In genomic region chr1:63356234-63356633, GRCh38 we compare ENCODE assay signal across 13 cellular contexts. TPM values are rescaled to one million over a fixed set of nuclear protein-coding genes. Genes with fewer than 3 reads are reported as not detected.
"Had no signal": no experiment of that assay in that cellular context is flagged by ENCODE, and none has a peak within 500 bp of the region (broad histone marks: within the 10 kb centered on the region; RNA-seq: fewer than 3 reads in every experiment).

No MANE protein-coding gene starts in this region.

RNA-seq across cellular contexts. Expression of gene FOXD3, which starts 33.9 kb away (rescaled TPM):
- total RNA-seq: activated B cell treated with CpG ODN at 0.5 μM for 24 hours; activated CD4-positive, alpha-beta memory T cell treated with anti-CD3 and anti-CD28 coated beads for 36 hours; activated CD4-positive, alpha-beta memory T cell treated with anti-CD3 and anti-CD28 coated beads, Interleukin-2, amount 10 ng/mL, durations not matched to agents 7 days and 5 days; activated CD4-positive, alpha-beta T cell treated with anti-CD3 and anti-CD28 coated beads for 36 hours; activated CD4-positive, alpha-beta T cell treated with anti-CD3 and anti-CD28 coated beads, Interleukin-2, amount 10 ng/mL, durations not matched to agents 24 days and 14 days; activated CD4-positive, alpha-beta T cell treated with anti-CD3 and anti-CD28 coated beads, Interleukin-2, amount 10 ng/mL, durations not matched to agents 7 days and 5 days; activated CD8-positive, alpha-beta memory T cell treated with anti-CD3 and anti-CD28 coated beads for 36 hours; activated CD8-positive, alpha-beta memory T cell treated with anti-CD3 and anti-CD28 coated beads, Interleukin-2, amount 10 ng/mL, durations not matched to agents 7 days and 5 days; activated CD8-positive, alpha-beta T cell treated with anti-CD3 and anti-CD28 coated beads for 36 hours; activated CD8-positive, alpha-beta T cell treated with anti-CD3 and anti-CD28 coated beads, Interleukin-2, amount 10 ng/mL, durations not matched to agents 7 days and 5 days; T-helper 1 cell treated with Interleukin-12 subunit alpha and Interleukin-12 subunit beta and Interleukin-4 antibody, amounts not matched to agents 30 ng/mL and 1 ng/mL, for 36 hours; T-helper 17 cell; T-helper 2 cell treated with Interferon-gamma antibody and Interleukin-4, amounts not matched to agents 100 ng/mL and 5 ng/mL, for 36 hours had no signal
